Comparison of ENCODE assay signal across 24 cellular contexts in genomic region chr10:8240861-8241260, GRCh38.
"Had no signal": no experiment of that assay in that cellular context is flagged by ENCODE, and none has a peak within 500 bp of the region (broad histone marks: within the 10 kb centered on the region; RNA-seq: fewer than 3 reads in every experiment).

No MANE protein-coding gene starts in this region.

- H3K27ac Mint-ChIP-seq: dendritic cell treated with granulocyte-macrophage colony-stimulating factor and Interleukin-4, amounts not matched to agents 40 ng/mL and 50 ng/mL, for 4 days; endodermal cell; natural killer cell had no signal

- H3K36me3 ChIP-seq: esophagus squamous epithelium, gastrocnemius medialis, heart right ventricle, left lung, lower lobe of right lung had no signal

- H3K4me1 ChIP-seq: esophagus squamous epithelium, gastrocnemius medialis, left lung, lower lobe of right lung had no signal

- H3K27me3 ChIP-seq: gastrocnemius medialis had no signal

- H3K4me3 Mint-ChIP-seq: dendritic cell treated with granulocyte-macrophage colony-stimulating factor and Interleukin-4, amounts not matched to agents 40 ng/mL and 50 ng/mL, for 4 days; endodermal cell; naive thymus-derived CD4-positive, alpha-beta T cell; natural killer cell had no signal

- H3K36me3 Mint-ChIP-seq: natural killer cell had no signal

- DNase-seq: cortex of kidney; effector CD8-positive, alpha-beta T cell; effector memory CD8-positive, alpha-beta T cell; endodermal cell; erythroblast; esophagus squamous epithelium; foreskin fibroblast; foreskin melanocyte; gastrocnemius medialis; glutamatergic neuron; head of caudate nucleus; heart right ventricle; hippocampal formation; left cardiac atrium; left lung; left ventricle myocardium superior; lower lobe of right lung; mesenchymal stem cell; midbrain; naive thymus-derived CD4-positive, alpha-beta T cell; natural killer cell had no signal

- H3K9me3 Mint-ChIP-seq: dendritic cell treated with granulocyte-macrophage colony-stimulating factor and Interleukin-4, amounts not matched to agents 40 ng/mL and 50 ng/mL, for 4 days; effector memory CD8-positive, alpha-beta T cell; endodermal cell; natural killer cell had no signal

- H3K9me3 ChIP-seq: esophagus squamous epithelium, gastrocnemius medialis, heart right ventricle, left lung, lower lobe of right lung had no signal

- H3K27me3 Mint-ChIP-seq: effector memory CD8-positive, alpha-beta T cell; naive thymus-derived CD4-positive, alpha-beta T cell had no signal

- H3K27ac ChIP-seq: epithelial cell of prostate, esophagus squamous epithelium, gastrocnemius medialis, heart right ventricle, left lung, lower lobe of right lung had no signal

- H3K4me3 ChIP-seq: esophagus squamous epithelium, gastrocnemius medialis, heart right ventricle, left lung, lower lobe of right lung had no signal

- ATAC-seq: effector memory CD8-positive, alpha-beta T cell; esophagus mucosa; gastrocnemius medialis; heart right ventricle; left cardiac atrium; left lung; left ventricle myocardium superior; lower lobe of right lung; naive thymus-derived CD4-positive, alpha-beta T cell; natural killer cell had no signal
